8 cellular contexts compared by ENCODE assay signal in the genomic region with DNA sequence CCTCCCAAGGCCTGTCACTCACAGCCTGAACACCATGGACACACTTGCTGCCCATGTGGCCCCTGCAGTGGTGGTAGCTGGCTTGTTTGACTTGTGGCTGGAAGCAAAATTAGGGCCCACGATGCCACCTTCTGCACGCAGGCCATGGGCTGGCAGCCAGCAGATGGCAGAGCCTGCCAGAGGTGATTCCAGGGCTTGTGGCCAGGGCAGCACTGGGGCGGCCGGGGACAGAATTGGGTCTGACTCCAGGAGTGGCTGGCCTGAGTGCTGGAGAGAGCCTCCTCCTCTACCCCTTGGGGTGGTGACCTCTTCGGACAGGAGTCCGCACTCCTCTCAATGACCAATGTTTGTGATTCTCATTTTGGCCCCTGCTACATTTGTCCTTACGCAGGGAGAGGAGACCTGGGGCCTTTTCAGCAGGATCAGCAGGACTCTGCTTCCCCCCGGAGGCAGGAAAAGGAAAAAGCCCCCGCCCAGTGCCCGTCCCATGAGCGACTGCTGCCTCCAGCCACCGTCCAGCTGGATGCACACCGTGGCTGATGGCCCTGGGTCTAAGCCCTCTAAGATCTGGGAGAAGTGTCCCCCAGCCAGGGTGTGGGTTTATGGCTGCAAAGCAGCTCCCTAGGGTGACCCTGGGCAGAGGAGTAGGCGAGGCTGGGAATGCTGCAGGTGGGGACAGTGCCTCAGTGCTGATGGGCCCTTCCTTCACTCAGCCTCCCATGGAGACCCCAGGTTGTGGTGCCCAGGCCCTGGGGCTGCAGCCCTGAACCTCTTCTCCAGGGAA. TPM values are rescaled to one million over a fixed set of nuclear protein-coding genes. Genes with fewer than 3 reads are reported as not detected.
DNase-seq lines count a peak whose midpoint lies in the region; ATAC-seq, FAIRE-seq and TF ChIP-seq lines count a peak whose summit lies in the region.

No MANE protein-coding gene starts in this region.

- no peaks in the 10 kb centered on the region for H4K20me1 ChIP-seq in H1 (replicated peaks in 1 of 2; ENCODE audit: control insufficient read depth in 1 of 2, insufficient read depth in 2 of 2, low read length in 2 of 2)

- H3K9ac ChIP-seq in H1 (replicated peaks in 1 of 4; ENCODE audit: extremely low read depth in 1 of 4, low read depth in 3 of 4, low read length in 3 of 4) = no peak overlapping the region

- H2BK20ac ChIP-seq in H1 (ENCODE audit: low read length) = peak overlapping the region; percentile 66

- no peak overlapping the region for H3K27ac ChIP-seq in H1 (ENCODE audit: low read depth, low read length)
- H3K27ac ChIP-seq in upper lobe of right lung = peak overlapping the region; percentile 94

- H3K9me3 ChIP-seq in H1 (ENCODE audit: insufficient read depth in 2 of 2, low read depth in 1 of 2, low read length in 1 of 2) (no peaks in the 10 kb centered on the region; a peak in 1 of 4 replicates), mucosa of descending colon (no peaks in the 10 kb centered on the region), upper lobe of right lung (no peaks in the 10 kb centered on the region)

- TF ChIP-seq POLR2A in H1 (IDR thresholded peaks at IDR 0.05; ENCODE audit: control extremely low read depth in 1 of 2, low read depth in 2 of 2, low read length in 2 of 2) = no peak

- CTCF ChIA-PET in HEK293T (lab: Yijun Ruan, JAX) (interaction anchor here (0.7 to 2.0 kb wide), 5 partner anchors 9 to 377 kb away, joined by 3 to 11 read pairs (median 4); no protein-coding TSS in a partner anchor), H1 (lab: Charles Lee; ENCODE audit: partially characterized antibody) (interaction anchor here (0.6 to 10.8 kb wide), 50 partner anchors 9 to 424 kb away, joined by 3 to 91 read pairs (median 4); partner anchors contain the start of gene DDIT4)

- peak; percentile 68 for ATAC-seq in SK-N-SH treated with all-trans-retinoic acid at 6 μM for 48 hours
- peak; percentile 47 for ATAC-seq in mucosa of descending colon
- ATAC-seq in upper lobe of right lung = peak; percentile 31
- no peak for ATAC-seq in HG03095 (IDR thresholded peaks at IDR 0.05; ENCODE audit: unreplicated experiment)

- H3K18ac ChIP-seq in H1 (ENCODE audit: extremely low read depth, low read length) = peak overlapping the region; percentile 93

- H3K79me2 ChIP-seq in H1 (ENCODE audit: control insufficient read depth in 1 of 2, insufficient read depth in 2 of 2, low read length in 2 of 2) = no peaks in the 10 kb centered on the region

- no peak overlapping the region for H3K23ac ChIP-seq in H1 (ENCODE audit: insufficient read length)

- POLR2A ChIA-PET in HEK293T (lab: Yijun Ruan, JAX) (interaction anchor here (0.6 to 22.3 kb wide), 8 partner anchors 7 to 82 kb away, joined by 3 to 517 read pairs (median 3); partner anchors contain the start of gene DDIT4), H1 (lab: Charles Lee; ENCODE audit: partially characterized antibody) (interaction anchor here (0.5 to 39.2 kb wide), 13 partner anchors 8 to 602 kb away, joined by 3 to 895 read pairs (median 4); partner anchors contain the start of genes ANAPC16, ASCC1, DDIT4 and DNAJB12)

- no peak overlapping the region for H3K4me3 ChIP-seq in H1 (ENCODE audit: extremely low read depth in 1 of 4, insufficient read depth in 2 of 4, low read depth in 3 of 4, low read length in 4 of 4)
- H3K4me3 ChIP-seq in mucosa of descending colon = no peak overlapping the region
- H3K4me3 ChIP-seq in upper lobe of right lung = no peak overlapping the region

- peak overlapping the region; percentile 75; the same call in 1 of the 2 replicates for H4K8ac ChIP-seq in H1 (ENCODE audit: extremely low read depth, insufficient read depth, low read length)

- peak; percentile 89 to 95 for TF ChIP-seq RAD21 in H1 (IDR thresholded peaks at IDR 0.05 in 1 of 2, conservative IDR thresholded peaks at IDR 0.05 in 1 of 2; ENCODE audit: low read depth in 2 of 2, low read length in 2 of 2)

- H4K91ac ChIP-seq in H1 (replicated peaks; ENCODE audit: insufficient read length, low read length) = peak overlapping the region; percentile 44

- no peak overlapping the region for H3K56ac ChIP-seq in H1 (replicated peaks; ENCODE audit: insufficient read length, low read depth, low read length)

- H4K5ac ChIP-seq in H1 (ENCODE audit: insufficient read length, low read depth, low read length) = no peak overlapping the region

- no peak overlapping the region; the same call in 1 of the 2 replicates for H2AFZ ChIP-seq in H1 (ENCODE audit: low read length)

- no peak for FAIRE-seq in H1 (lab: Jason Lieb, UNC)

- H3K23me2 ChIP-seq in H1 (ENCODE audit: low read depth, low read length) = no peaks in the 10 kb centered on the region

- H2BK5ac ChIP-seq in H1 (ENCODE audit: low read depth, low read length) = peak overlapping the region; percentile 76; the same call in 1 of the 2 replicates

- no peaks in the 10 kb centered on the region for H3K79me1 ChIP-seq in H1 (ENCODE audit: low read depth, low read length)

- intact Hi-C loops in mucosa of descending colon (cut with DNase I, micrococcal nuclease) = no loop called here
- intact Hi-C loops in upper lobe of right lung (cut with DNase I) = loop anchor here (10.0 kb wide), 1 partner anchor 103 kb away; no protein-coding TSS in a partner anchor

- 46% methylated on average over 13 of the region's 14 CpGs; no CpG with 5 or more reads in 1 of the 2 experiments for WGBS in H1 (ENCODE audit: extremely low coverage in 1 of 2, insufficient coverage in 1 of 2, insufficient read length in 1 of 2, insufficient replicate concordance in 2 of 2, low coverage in 1 of 2, low lambda C conversion rate in 2 of 2, missing lambda C conversion rate in 1 of 2), 2 experiments

- H3K36me3 ChIP-seq in H1 (ENCODE audit: control insufficient read depth in 2 of 4, insufficient read depth in 4 of 4, low read length in 3 of 4) (no peaks in the 10 kb centered on the region), mucosa of descending colon (ENCODE audit: low read depth) (no peaks in the 10 kb centered on the region), upper lobe of right lung (no peaks in the 10 kb centered on the region)

- H2BK120ac ChIP-seq in H1 (replicated peaks; ENCODE audit: low read depth, low read length) = no peak overlapping the region

- H3K14ac ChIP-seq in H1 (ENCODE audit: insufficient read length) = no peak overlapping the region

- peaks cover 0 to 30% (median 19%) of the 10 kb centered on the region in 4 experiments; a peak in 6 of 7 replicates for H3K4me1 ChIP-seq in H1 (replicated peaks in 1 of 4; ENCODE audit: control insufficient read depth in 3 of 4, insufficient read depth in 4 of 4, low read length in 3 of 4)
- peaks cover 29% of the 10 kb centered on the region for H3K4me1 ChIP-seq in mucosa of descending colon (ENCODE audit: low read depth)
- H3K4me1 ChIP-seq in upper lobe of right lung = peaks cover 73% of the 10 kb centered on the region

- no peak overlapping the region for H3K4me2 ChIP-seq in H1 (ENCODE audit: insufficient read depth in 1 of 2, low read depth in 2 of 2, low read length in 2 of 2)

- no peak overlapping the region for H3K4ac ChIP-seq in H1 (replicated peaks; ENCODE audit: insufficient read length, low read depth, low read length)

- peak overlapping the region; percentile 100 for H2BK15ac ChIP-seq in H1 (ENCODE audit: low read length)

- no peak for TF ChIP-seq EP300 in H1 (IDR thresholded peaks at IDR 0.05; ENCODE audit: borderline replicate concordance in 1 of 2, low read depth in 2 of 2, low read length in 2 of 2)

- no peaks in the 10 kb centered on the region for H3K27me3 ChIP-seq in H1 (replicated peaks in 1 of 4; ENCODE audit: control insufficient read depth in 3 of 4, extremely low read depth in 1 of 4, insufficient read depth in 3 of 4, low read length in 3 of 4)
- no peaks in the 10 kb centered on the region for H3K27me3 ChIP-seq in upper lobe of right lung

- peak overlapping the region; percentile 54; the same call in 1 of the 2 replicates for H2AK5ac ChIP-seq in H1 (ENCODE audit: low read depth, low read length)

- H2BK12ac ChIP-seq in H1 (ENCODE audit: low read depth, low read length) = peak overlapping the region; percentile 99

- TF ChIP-seq CTCF in H1 (IDR thresholded peaks at IDR 0.05; ENCODE audit: control extremely low read depth in 1 of 3, insufficient read depth in 1 of 3, low read depth in 1 of 3, low read length in 3 of 3) (peak in 2 of 3 experiments; percentile 72 to 84; a peak in 3 of 4 replicates), mucosa of descending colon (IDR thresholded peaks at IDR 0.05) (no peak), upper lobe of right lung (IDR thresholded peaks at IDR 0.05) (peak; percentile 66)

- DNase-seq in COR-L47 (lab: John Stamatoyannopoulos, UW) (peak; percentile 32), HEK293T (ENCODE audit: extremely low spot score) (peak; percentile 65), H1 (ENCODE audit: low read depth in 1 of 2, low spot score in 2 of 2) (peak in 1 of 2 experiments; percentile 84), mucosa of descending colon (peak in 2 of 3 donors; percentile 76 to 77), upper lobe of right lung (peak; percentile 83), NAMALWA (ENCODE audit: low spot score) (no peak)

TF ChIP-seq in HEK293T, 16 proteins besides CTCF, POLR2A, EP300 and RAD21 (continues in another document):
- no peak for TF ChIP-seq SUZ12 (IDR thresholded peaks at IDR 0.05)

TF ChIP-seq in H1, 55 proteins besides CTCF, POLR2A, EP300 and RAD21 (continues in another document):
- TF ChIP-seq KDM1A (IDR thresholded peaks at IDR 0.05; ENCODE audit: borderline replicate concordance, low read length) = no peak

RNA-seq across cellular contexts. Expression of gene DNAJB12, which starts 26.5 kb away (rescaled TPM):
- total RNA-seq in H1 (2021; fragmentation: NEBNext Ultra II Directional; extraction: Animal tissue kit (Norgen Biotek cat#: 25700)) = 19.6 and 20.5 TPM in 2 replicates
- polyA plus RNA-seq in H1 (2011; rRNA removed) = 10.8 and 16.0 TPM in 2 replicates
- 12.4 TPM for polyA plus RNA-seq in H1 (2011; cell fraction: cytosol; rRNA removed)
- 23.3 TPM for polyA plus RNA-seq in H1 (2011; cell fraction: nucleus; rRNA removed)
- 10.7 to 18.5 TPM (median 16.7 TPM) in 4 replicates for polyA plus RNA-seq in H1 (2012, experiment 1 of 2)
- polyA plus RNA-seq in H1 (2012, experiment 2 of 2) = 12.5 TPM
- polyA plus RNA-seq in H1 (2013, experiment 1 of 2) = 14.1 TPM
- 15.3 TPM for polyA plus RNA-seq in H1 (2013, experiment 2 of 2)
- 9.2 and 9.8 TPM in 2 replicates for polyA minus RNA-seq in H1 (2011; rRNA and poly(A)+ RNA removed)
- polyA minus RNA-seq in H1 (2011; cell fraction: cytosol; rRNA and poly(A)+ RNA removed) = 12.0 TPM
- polyA minus RNA-seq in H1 (2011; cell fraction: nucleus; rRNA and poly(A)+ RNA removed) = 13.9 TPM
- 10 to 100 TPM; 37.0 to 38.9 (median 37.7) TPM for total RNA-seq in mucosa of descending colon
- 39.9 TPM for total RNA-seq in upper lobe of right lung

RNA-seq across cellular contexts. Expression of gene DDIT4, which starts 54.5 kb away (rescaled TPM):
- 42.1 and 47.4 TPM in 2 replicates for total RNA-seq in H1 (2021; fragmentation: NEBNext Ultra II Directional; extraction: Animal tissue kit (Norgen Biotek cat#: 25700))
- 108 and 187 TPM in 2 replicates for polyA plus RNA-seq in H1 (2011; rRNA removed)
- polyA plus RNA-seq in H1 (2011; cell fraction: cytosol; rRNA removed) = 146 TPM
- 143 TPM for polyA plus RNA-seq in H1 (2011; cell fraction: nucleus; rRNA removed)
- 55.0 to 142 TPM (median 113 TPM) in 4 replicates for polyA plus RNA-seq in H1 (2012, experiment 1 of 2)
- polyA plus RNA-seq in H1 (2012, experiment 2 of 2) = 62.5 TPM
- polyA plus RNA-seq in H1 (2013, experiment 1 of 2) = 18.5 TPM
- 19.9 TPM for polyA plus RNA-seq in H1 (2013, experiment 2 of 2)
- polyA minus RNA-seq in H1 (2011; rRNA and poly(A)+ RNA removed) = 63.3 and 82.3 TPM in 2 replicates
- polyA minus RNA-seq in H1 (2011; cell fraction: cytosol; rRNA and poly(A)+ RNA removed) = 113 TPM
- 186 TPM for polyA minus RNA-seq in H1 (2011; cell fraction: nucleus; rRNA and poly(A)+ RNA removed)
- total RNA-seq in mucosa of descending colon = 100 to 1,000 TPM in 1 of 3 donors, 10 to 100 TPM in 2; 32.9 to 142 (median 49.6) TPM
- 200 TPM for total RNA-seq in upper lobe of right lung
